In genomic region chr19:16283103-16283469, GRCh38 we compare ENCODE assay signal across 8 cellular contexts. TPM values are rescaled to one million over a fixed set of nuclear protein-coding genes. Genes with fewer than 3 reads are reported as not detected.
DNase-seq lines count a peak whose midpoint lies in the region; ATAC-seq and TF ChIP-seq lines count a peak whose summit lies in the region.

No MANE protein-coding gene starts in this region.

- no peak overlapping the region for H3K9ac ChIP-seq in neural progenitor cell

- POLR2A ChIA-PET in RWPE1 (lab: Yijun Ruan, JAX; ENCODE audit: low non-redundant PET), result no interaction called here

- CTCF ChIA-PET in RWPE1 (lab: Yijun Ruan, JAX), result no interaction called here

- no peak for DNase-seq in stimulated activated naive CD8-positive, alpha-beta T cell treated with anti-CD3 and anti-CD28 coated beads, Interleukin-15, amount 100 ng/mL, for 72 hours
- no peak for DNase-seq in stimulated activated naive CD8-positive, alpha-beta T cell treated with anti-CD3 and anti-CD28 coated beads, Interleukin-15, Interleukin-2, amounts not matched to agents 100 U/mL and 50 U/mL, for 24 hours
- DNase-seq in endothelial cell (ENCODE audit: low spot score) (no peak), neural progenitor cell (ENCODE audit: low spot score) (no peak), foreskin keratinocyte (no peak), LoVo (ENCODE audit: low spot score) (no peak), RWPE1 (ENCODE audit: low spot score) (no peak), mucosa of descending colon (no peak)

- H3K4me3 ChIP-seq in neural progenitor cell (no peak overlapping the region), mucosa of descending colon (no peak overlapping the region)

- H3K9me3 Mint-ChIP-seq in stimulated activated naive CD8-positive, alpha-beta T cell treated with anti-CD3 and anti-CD28 coated beads, Interleukin-15, amount 100 ng/mL, for 72 hours, result no peaks in the 10 kb centered on the region
- no peaks in the 10 kb centered on the region for H3K9me3 Mint-ChIP-seq in endothelial cell (ENCODE audit: unreplicated experiment)
- H3K9me3 Mint-ChIP-seq in neural progenitor cell, result no peaks in the 10 kb centered on the region

- H3K27me3 ChIP-seq in neural progenitor cell (no peaks in the 10 kb centered on the region), foreskin keratinocyte (peaks cover 45% of the 10 kb centered on the region)

- H2AFZ ChIP-seq in neural progenitor cell (replicated peaks), result no peak overlapping the region

- no peak overlapping the region for H3K27ac Mint-ChIP-seq in stimulated activated naive CD8-positive, alpha-beta T cell treated with anti-CD3 and anti-CD28 coated beads, Interleukin-15, amount 100 ng/mL, for 72 hours
- H3K27ac Mint-ChIP-seq in endothelial cell (ENCODE audit: unreplicated experiment), result peak overlapping the region; percentile 98
- H3K27ac Mint-ChIP-seq in neural progenitor cell, result peak overlapping the region; percentile 79

- H3K27me3 Mint-ChIP-seq in stimulated activated naive CD8-positive, alpha-beta T cell treated with anti-CD3 and anti-CD28 coated beads, Interleukin-15, amount 100 ng/mL, for 72 hours, result peaks cover 28% of the 10 kb centered on the region
- H3K27me3 Mint-ChIP-seq in endothelial cell (ENCODE audit: unreplicated experiment) (peaks cover 8% of the 10 kb centered on the region), neural progenitor cell (ENCODE audit: insufficient read depth, low read depth) (peaks cover 7% of the 10 kb centered on the region)

- H3K4me1 Mint-ChIP-seq in stimulated activated naive CD8-positive, alpha-beta T cell treated with anti-CD3 and anti-CD28 coated beads, Interleukin-15, amount 100 ng/mL, for 72 hours, result peaks cover 53% of the 10 kb centered on the region
- H3K4me1 Mint-ChIP-seq in endothelial cell (ENCODE audit: unreplicated experiment) (peaks cover 26% of the 10 kb centered on the region), neural progenitor cell (peaks cover 34% of the 10 kb centered on the region)

- intact Hi-C loops in mucosa of descending colon (cut with DNase I, micrococcal nuclease), result no loop called here

- H3K27ac ChIP-seq in neural progenitor cell, result no peak overlapping the region
- no peak overlapping the region for H3K27ac ChIP-seq in foreskin keratinocyte
- H3K27ac ChIP-seq in RWPE1, result no peak overlapping the region

- peaks cover 8% of the 10 kb centered on the region for H3K4me1 ChIP-seq in neural progenitor cell
- H3K4me1 ChIP-seq in foreskin keratinocyte, result peaks cover 5% of the 10 kb centered on the region
- H3K4me1 ChIP-seq in mucosa of descending colon (ENCODE audit: low read depth), result peaks cover 7% of the 10 kb centered on the region

- H4K20me1 ChIP-seq in neural progenitor cell (ENCODE audit: low read depth), result no peaks in the 10 kb centered on the region

- H3K36me3 Mint-ChIP-seq in endothelial cell (ENCODE audit: low read depth, unreplicated experiment) (no peaks in the 10 kb centered on the region), neural progenitor cell (no peaks in the 10 kb centered on the region)

- H3F3A ChIP-seq in neural progenitor cell (ENCODE audit: low read depth), result no peaks in the 10 kb centered on the region

- H3K36me3 ChIP-seq in neural progenitor cell (no peaks in the 10 kb centered on the region), mucosa of descending colon (ENCODE audit: low read depth) (no peaks in the 10 kb centered on the region)

- H3K4me3 Mint-ChIP-seq in stimulated activated naive CD8-positive, alpha-beta T cell treated with anti-CD3 and anti-CD28 coated beads, Interleukin-15, amount 100 ng/mL, for 72 hours, result peak overlapping the region; percentile 63 to 76
- H3K4me3 Mint-ChIP-seq in endothelial cell (ENCODE audit: unreplicated experiment) (no peak overlapping the region), neural progenitor cell (no peak overlapping the region)

- TF ChIP-seq CTCF in endothelial cell (IDR thresholded peaks at IDR 0.05; ENCODE audit: unreplicated experiment), result no peak
- TF ChIP-seq CTCF in neural progenitor cell (IDR thresholded peaks at IDR 0.05), result no peak
- no peak for TF ChIP-seq CTCF in foreskin keratinocyte (conservative IDR thresholded peaks at IDR 0.05)
- TF ChIP-seq CTCF in RWPE1 (conservative IDR thresholded peaks at IDR 0.05; ENCODE audit: low read depth), result no peak
- no peak for TF ChIP-seq CTCF in mucosa of descending colon (IDR thresholded peaks at IDR 0.05)

- no peaks in the 10 kb centered on the region for H3K79me2 ChIP-seq in neural progenitor cell (ENCODE audit: low read depth)

- H3K4me2 ChIP-seq in neural progenitor cell, result no peak overlapping the region

- H3K9me3 ChIP-seq in neural progenitor cell (ENCODE audit: low read depth) (no peaks in the 10 kb centered on the region), mucosa of descending colon (no peaks in the 10 kb centered on the region)

- ATAC-seq in stimulated activated naive CD8-positive, alpha-beta T cell treated with anti-CD3 and anti-CD28 coated beads, Interleukin-15, amount 100 ng/mL, for 72 hours, result no peak
- ATAC-seq in stimulated activated naive CD8-positive, alpha-beta T cell treated with anti-CD3 and anti-CD28 coated beads, Interleukin-15, Interleukin-2, amounts not matched to agents 100 U/mL and 50 U/mL, for 24 hours, result no peak
- ATAC-seq in foreskin keratinocyte (no peak), mucosa of descending colon (no peak)

RNA-seq across cellular contexts. Expression of gene KLF2, which starts 41.5 kb away (rescaled TPM):
- 48.9 TPM for total RNA-seq in endothelial cell (ENCODE audit: unreplicated experiment)
- not detected in 2 replicates for total RNA-seq in neural progenitor cell (ENCODE audit: low replicate concordance)
- 0.32 and 0.65 TPM in 2 replicates for total RNA-seq in foreskin keratinocyte
- 0.22 and 0.32 TPM in 2 replicates for polyA plus RNA-seq in foreskin keratinocyte
- 10 to 100 TPM in 2 of 3 donors, 1 to 10 TPM in 1; 8.1 to 29.5 (median 23.4) TPM for total RNA-seq in mucosa of descending colon

Comparison
In these comparisons a context has a peak if more than half of its experiments do, and no peak if none do; other contexts are left out.
1. H3K27ac Mint-ChIP-seq: peak in endothelial cell (single experiment) and neural progenitor cell (single experiment); none in stimulated activated naive CD8-positive, alpha-beta T cell treated with anti-CD3 and anti-CD28 coated beads, Interleukin-15, amount 100 ng/mL, for 72 hours (0 of 2).
2. H3K4me3 Mint-ChIP-seq: peak in stimulated activated naive CD8-positive, alpha-beta T cell treated with anti-CD3 and anti-CD28 coated beads, Interleukin-15, amount 100 ng/mL, for 72 hours (2 of 2); none in endothelial cell (single experiment) and neural progenitor cell (single experiment).